ENCODE assay signal across 8 cellular contexts in genomic region chr9:111482656-111483418, GRCh38. TPM values are rescaled to one million over a fixed set of nuclear protein-coding genes. Genes with fewer than 3 reads are reported as not detected.
DNase-seq lines count a peak whose midpoint lies in the region; ATAC-seq and TF ChIP-seq lines count a peak whose summit lies in the region.

No MANE protein-coding gene starts in this region.

- peaks cover 2 to 7% of the 10 kb centered on the region in 2 donors for H3K27me3 Mint-ChIP-seq in natural killer cell treated with Interleukin-12 subunit alpha and Interleukin-12 subunit beta and Interleukin-15 and Interleukin-18, amount 100 ng/mL, for 72 hours

- H3K36me3 ChIP-seq in Peyer's patch, result no peaks in the 10 kb centered on the region

- DNase-seq in COLO668 (lab: John Stamatoyannopoulos, UW; ENCODE audit: unreplicated experiment), result peak; percentile 85
- DNase-seq in HL-60 (ENCODE audit: low read depth in 1 of 2, low spot score in 1 of 2), result peak in 1 of 2 experiments; percentile 72
- peak; percentile 80 to 91 (median 85) for DNase-seq in Peyer's patch
- peak; percentile 50 for DNase-seq in activated T-helper 9 cell treated with anti-CD3 and anti-CD28 coated beads, Interleukin-2, amount 50 U/mL, for 16 hours (ENCODE audit: low read depth)
- peak; percentile 57 for DNase-seq in fibroblast of mammary gland (ENCODE audit: low read depth)
- peak; percentile 81 for DNase-seq in natural killer cell treated with Interleukin-12 subunit alpha and Interleukin-12 subunit beta and Interleukin-15 and Interleukin-18, amount 100 ng/mL, for 72 hours (ENCODE audit: low spot score)
- peak; percentile 59 for DNase-seq in stimulated activated naive CD4-positive, alpha-beta T cell treated with Interleukin-2 at 50 U/mL for 16 hours (lab: John Stamatoyannopoulos, UW)

- H3K27me3 ChIP-seq in HL-60 (ENCODE audit: insufficient read depth, poor library complexity, severe bottlenecking), result no peaks in the 10 kb centered on the region
- H3K27me3 ChIP-seq in Peyer's patch, result no peaks in the 10 kb centered on the region

- no peaks in the 10 kb centered on the region for H3K9me3 Mint-ChIP-seq in natural killer cell treated with Interleukin-12 subunit alpha and Interleukin-12 subunit beta and Interleukin-15 and Interleukin-18, amount 100 ng/mL, for 72 hours

- H3K9me3 ChIP-seq in Peyer's patch, result no peaks in the 10 kb centered on the region

- H3K4me3 Mint-ChIP-seq in natural killer cell treated with Interleukin-12 subunit alpha and Interleukin-12 subunit beta and Interleukin-15 and Interleukin-18, amount 100 ng/mL, for 72 hours, result peak overlapping the region; percentile 82

- H3K4me1 Mint-ChIP-seq in natural killer cell treated with Interleukin-12 subunit alpha and Interleukin-12 subunit beta and Interleukin-15 and Interleukin-18, amount 100 ng/mL, for 72 hours (ENCODE audit: low read depth in 2 of 2), result peaks cover 31 to 32% of the 10 kb centered on the region in 2 donors

- peaks cover 0 to 6% (median 0%) of the 10 kb centered on the region in 4 donors for H3K4me1 ChIP-seq in Peyer's patch

- H3K4me3 ChIP-seq in HL-60 (replicated peaks; ENCODE audit: insufficient read depth, low read length), result peak overlapping the region; percentile 87
- peak overlapping the region; percentile 82 to 98 (median 92) for H3K4me3 ChIP-seq in Peyer's patch
- peak overlapping the region; percentile 87 for H3K4me3 ChIP-seq in fibroblast of mammary gland (ENCODE audit: control insufficient read depth, low read depth, low read length)

- no peak for TF ChIP-seq CTCF in HL-60 (IDR thresholded peaks at IDR 0.05; ENCODE audit: insufficient read depth, low read length)
- no peak for TF ChIP-seq CTCF in Peyer's patch (IDR thresholded peaks at IDR 0.05)
- no peak for TF ChIP-seq CTCF in fibroblast of mammary gland (conservative IDR thresholded peaks at IDR 0.05; ENCODE audit: control insufficient read depth, insufficient read depth, low read depth, low read length)

- peak overlapping the region; percentile 72 to 91 for H3K27ac Mint-ChIP-seq in natural killer cell treated with Interleukin-12 subunit alpha and Interleukin-12 subunit beta and Interleukin-15 and Interleukin-18, amount 100 ng/mL, for 72 hours

- peak; percentile 53 for ATAC-seq in GM19467 (IDR thresholded peaks at IDR 0.05; ENCODE audit: unreplicated experiment)
- ATAC-seq in natural killer cell treated with Interleukin-12 subunit alpha and Interleukin-12 subunit beta and Interleukin-15 and Interleukin-18, amount 100 ng/mL, for 72 hours, result peak; percentile 55 to 68

- no peaks in the 10 kb centered on the region for H3K36me3 Mint-ChIP-seq in natural killer cell treated with Interleukin-12 subunit alpha and Interleukin-12 subunit beta and Interleukin-15 and Interleukin-18, amount 100 ng/mL, for 72 hours

- H3K27ac ChIP-seq in HL-60 (replicated peaks) (peak overlapping the region; percentile 88), Peyer's patch (peak overlapping the region; percentile 96 to 99 (median 98))

- TF ChIP-seq POLR2A in Peyer's patch (IDR thresholded peaks at IDR 0.05), result peak; percentile 63 to 75

RNA-seq across cellular contexts. Expression of gene ECPAS, which starts 1.3 kb away (rescaled TPM):
- 100 to 1,000 TPM; 108 to 179 (median 133) TPM for total RNA-seq in Peyer's patch
- 100 to 1,000 TPM in 1 of 2 donors, 10 to 100 TPM in 1; 97.6 to 114 TPM for total RNA-seq in natural killer cell treated with Interleukin-12 subunit alpha and Interleukin-12 subunit beta and Interleukin-15 and Interleukin-18, amount 100 ng/mL, for 72 hours

RNA-seq across cellular contexts. Expression of gene ZNF483, which starts 42.1 kb away (rescaled TPM):
- total RNA-seq in Peyer's patch, result 1 to 10 TPM; 1.6 to 5.8 (median 2.7) TPM
- total RNA-seq in natural killer cell treated with Interleukin-12 subunit alpha and Interleukin-12 subunit beta and Interleukin-15 and Interleukin-18, amount 100 ng/mL, for 72 hours, result 1 to 10 TPM; 2.8 to 4.3 TPM
